Comparison of ENCODE assay signal across 1 cellular context in genomic region chr9:119556129-119556875, GRCh38.
TF ChIP-seq lines count a peak whose summit lies in the region.

No MANE protein-coding gene starts in this region.

TF ChIP-seq in GM23338, 12 proteins besides CTCF, POLR2A, EP300 and RAD21 (continued from another document):
- TF ChIP-seq REST (IDR thresholded peaks at IDR 0.05; ENCODE audit: unreplicated experiment) = no peak
